In the genomic region with DNA sequence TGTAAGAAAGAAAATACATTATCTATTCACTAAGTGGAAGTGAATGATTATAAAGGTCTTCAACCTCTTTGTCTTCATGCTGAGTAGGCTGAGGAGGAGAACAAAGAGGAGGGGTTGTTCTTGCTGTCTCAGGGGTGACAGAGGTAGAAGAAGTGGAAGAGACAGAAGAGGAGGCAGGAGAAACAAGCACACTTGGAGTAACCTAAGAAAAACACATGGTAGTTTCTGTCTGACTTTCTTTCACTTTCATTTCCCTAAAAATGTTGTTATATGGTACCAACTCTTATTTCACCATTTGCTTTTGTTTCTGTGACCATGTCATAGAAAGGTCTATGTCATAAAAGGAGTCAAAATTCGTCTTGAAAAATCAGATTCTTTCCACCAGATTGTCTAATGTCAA, we compare ENCODE assay signal across 9 cellular contexts.
A peak's percentile ranks its signal among the peaks of the same experiment; 100 is the strongest.
DNase-seq lines count a peak whose midpoint lies in the region; ATAC-seq and TF ChIP-seq lines count a peak whose summit lies in the region.
"Had no signal": no experiment of that assay in that cellular context is flagged by ENCODE, and none has a peak within 500 bp of the region (broad histone marks: within the 10 kb centered on the region; RNA-seq: fewer than 3 reads in every experiment).

No MANE protein-coding gene starts in this region.

- H2BK5ac ChIP-seq in mesendoderm (ENCODE audit: low read length) (no peak overlapping the region), H9 (ENCODE audit: insufficient read length, low read length) (no peak overlapping the region)

- ATAC-seq in GM18873 (IDR thresholded peaks at IDR 0.05; ENCODE audit: low FRiP score, unreplicated experiment) (peak; percentile 99), HG02678 (IDR thresholded peaks at IDR 0.05; ENCODE audit: unreplicated experiment) (peak; percentile 98)
- ATAC-seq in activated T-cell treated with anti-CD3 and anti-CD28 coated beads, Interleukin-2, amount 50 U/mL, for 4 hours, result no peak

- no peaks in the 10 kb centered on the region for H3K9me3 Mint-ChIP-seq in H9
- H3K9me3 Mint-ChIP-seq in activated T-cell treated with anti-CD3 and anti-CD28 coated beads, Interleukin-2, amount 50 U/mL, for 4 hours, result peaks cover 14% of the 10 kb centered on the region

- no peaks in the 10 kb centered on the region for H3K23me2 ChIP-seq in H9 (ENCODE audit: insufficient read length, low read depth, low read length, poor library complexity, severe bottlenecking)

- POLR2A ChIA-PET in HEK293T (lab: Yijun Ruan, JAX), result no interaction called here

- H3K4me3 Mint-ChIP-seq in H9, result no peak overlapping the region
- no peak overlapping the region for H3K4me3 Mint-ChIP-seq in activated T-cell treated with anti-CD3 and anti-CD28 coated beads, Interleukin-2, amount 50 U/mL, for 4 hours

- H3K14ac ChIP-seq in H9 (ENCODE audit: insufficient read depth, low read length), result no peak overlapping the region

- H2BK120ac ChIP-seq in mesendoderm (ENCODE audit: low read depth, low read length) (no peak overlapping the region), H9 (ENCODE audit: low read depth, low read length, poor library complexity, severe bottlenecking) (no peak overlapping the region)

- H3K36me3 Mint-ChIP-seq in H9 (ENCODE audit: insufficient read depth in 1 of 3, low read depth in 3 of 3), result no peaks in the 10 kb centered on the region
- H3K36me3 Mint-ChIP-seq in activated T-cell treated with anti-CD3 and anti-CD28 coated beads, Interleukin-2, amount 50 U/mL, for 4 hours (ENCODE audit: insufficient read depth), result no peaks in the 10 kb centered on the region

- H3K27ac Mint-ChIP-seq in H9, result peak overlapping the region in 1 of 3 experiments; percentile 56; a peak in 1 of 7 replicates

- H3K4me3 ChIP-seq in MG63 (peak overlapping the region; percentile 21), mesendoderm (ENCODE audit: low read length) (no peak overlapping the region)

- no peaks in the 10 kb centered on the region for H3K27me3 Mint-ChIP-seq in H9 (ENCODE audit: low read depth)
- H3K27me3 Mint-ChIP-seq in activated T-cell treated with anti-CD3 and anti-CD28 coated beads, Interleukin-2, amount 50 U/mL, for 4 hours (ENCODE audit: low read depth), result no peaks in the 10 kb centered on the region

- H3K9ac ChIP-seq in mesendoderm (ENCODE audit: low read length) (no peak overlapping the region), H9 (ENCODE audit: extremely low read depth, insufficient read length, low read length) (no peak overlapping the region)

- H4K5ac ChIP-seq in mesendoderm (ENCODE audit: low read length) (no peak overlapping the region), H9 (ENCODE audit: insufficient read length, low read depth, low read length) (no peak overlapping the region)

- H2AK5ac ChIP-seq in mesendoderm (ENCODE audit: low read length), result no peak overlapping the region
- H2AK5ac ChIP-seq in H9 (ENCODE audit: insufficient read length, low read length), result no peak overlapping the region

- no peak for TF ChIP-seq CTCF in H9 (conservative IDR thresholded peaks at IDR 0.05)

- H3K79me2 ChIP-seq in mesendoderm (ENCODE audit: control insufficient read depth, insufficient read depth, low read length), result no peaks in the 10 kb centered on the region
- H3K79me2 ChIP-seq in H9 (ENCODE audit: insufficient read depth, low read length), result no peaks in the 10 kb centered on the region

- H2BK15ac ChIP-seq in mesendoderm (replicated peaks; ENCODE audit: low read depth) (no peak overlapping the region), H9 (ENCODE audit: low read depth, low read length) (no peak overlapping the region)

- H3K4me1 ChIP-seq in mesendoderm (ENCODE audit: control insufficient read depth, low read depth, low read length), result no peaks in the 10 kb centered on the region
- H3K4me1 ChIP-seq in H9 (ENCODE audit: insufficient read depth, low read length), result 0 out of 2 replicates have a peak, but pooled peaks cover 2% of the 10 kb centered on the region

- no peak overlapping the region for H3K56ac ChIP-seq in mesendoderm (ENCODE audit: low read length)
- no peak overlapping the region for H3K56ac ChIP-seq in H9 (ENCODE audit: insufficient read length, low read depth, low read length)

- H3K36me3 ChIP-seq in MG63 (no peaks in the 10 kb centered on the region), mesendoderm (ENCODE audit: control insufficient read depth, insufficient read depth, low read length) (no peaks in the 10 kb centered on the region)

- no peaks in the 10 kb centered on the region for H4K20me1 ChIP-seq in H9 (ENCODE audit: control insufficient read depth, insufficient read depth, insufficient read length)

- H2BK20ac ChIP-seq in H9 (ENCODE audit: low read depth, low read length, poor library complexity, severe bottlenecking), result no peak overlapping the region

- H3K9me3 ChIP-seq in MG63 (no peaks in the 10 kb centered on the region), H9 (ENCODE audit: control insufficient read depth, low read depth, low read length) (no peaks in the 10 kb centered on the region)

- no peak for DNase-seq in MG63
- DNase-seq in mesendoderm, result peak; percentile 1
- no peak for DNase-seq in H9
- no peak for DNase-seq in activated T-cell treated with anti-CD3 and anti-CD28 coated beads, Interleukin-2, amount 50 U/mL, for 4 hours
- DNase-seq in NCI-H128 (lab: John Stamatoyannopoulos, UW; ENCODE audit: unreplicated experiment), result no peak
- no peak for DNase-seq in HEK293T (ENCODE audit: extremely low spot score)

- H3T11ph ChIP-seq in H9 (ENCODE audit: low read length), result no peak overlapping the region

- no peak overlapping the region for H2AFZ ChIP-seq in H9 (ENCODE audit: low read length)

- H2BK12ac ChIP-seq in H9 (ENCODE audit: insufficient read length, low read depth, low read length), result no peak overlapping the region

- H3K4me1 Mint-ChIP-seq in H9, result peaks cover 15 to 16% of the 10 kb centered on the region in 2 experiments
- H3K4me1 Mint-ChIP-seq in activated T-cell treated with anti-CD3 and anti-CD28 coated beads, Interleukin-2, amount 50 U/mL, for 4 hours (ENCODE audit: low read depth), result peaks cover 2% of the 10 kb centered on the region

- no peak overlapping the region for H4K91ac ChIP-seq in H9 (ENCODE audit: insufficient read length, low read depth, low read length)

- H4K8ac ChIP-seq in mesendoderm (ENCODE audit: low read depth, low read length), result no peak overlapping the region
- H4K8ac ChIP-seq in H9 (replicated peaks; ENCODE audit: insufficient read length, low read depth, low read length), result no peak overlapping the region

- H3K27ac ChIP-seq in mesendoderm (ENCODE audit: low read depth, low read length) (no peak overlapping the region), H9 (ENCODE audit: insufficient read length, low read depth, low read length) (no peak overlapping the region)
- H3K27ac ChIP-seq: VCaP had no signal

- H3K4ac ChIP-seq in mesendoderm (ENCODE audit: low read depth, low read length) (no peak overlapping the region), H9 (ENCODE audit: low read depth, low read length) (no peak overlapping the region)

- H3K18ac ChIP-seq in mesendoderm (ENCODE audit: low read length), result no peak overlapping the region
- H3K18ac ChIP-seq in H9 (ENCODE audit: insufficient read length, low read depth, low read length), result no peak overlapping the region

- CTCF ChIA-PET in HEK293T (lab: Yijun Ruan, JAX), result no interaction called here

- no peaks in the 10 kb centered on the region for H3K27me3 ChIP-seq in MG63
- no peaks in the 10 kb centered on the region for H3K27me3 ChIP-seq in mesendoderm (ENCODE audit: insufficient read depth, low read length, poor library complexity)
- no peaks in the 10 kb centered on the region for H3K27me3 ChIP-seq in H9 (ENCODE audit: insufficient read depth, low read length)

- H3K79me1 ChIP-seq in mesendoderm (ENCODE audit: low read length) (no peaks in the 10 kb centered on the region), H9 (ENCODE audit: insufficient read depth, low read depth, low read length, poor library complexity, severe bottlenecking) (no peaks in the 10 kb centered on the region)

- H3K4me2 ChIP-seq in mesendoderm (ENCODE audit: low read length), result no peak overlapping the region
- H3K4me2 ChIP-seq in H9 (ENCODE audit: insufficient read depth, insufficient read length, low read length), result no peak overlapping the region

- WGBS in mesendoderm (ENCODE audit: extremely low coverage, insufficient coverage, low lambda C conversion rate), result no CpG with 5 or more reads among the region's 1 CpG
- WGBS in H9 (ENCODE audit: extremely low coverage, insufficient read length, low lambda C conversion rate), result no CpG with 5 or more reads among the region's 1 CpG

- H3K23ac ChIP-seq in mesendoderm (ENCODE audit: low read length) (no peak overlapping the region), H9 (ENCODE audit: insufficient read length, low read depth, low read length) (no peak overlapping the region)

TF ChIP-seq in HEK293T, 16 proteins besides CTCF, POLR2A, EP300 and RAD21:
- TF ChIP-seq ARNT (IDR thresholded peaks at IDR 0.05) (no peak), BHLHE40 (IDR thresholded peaks at IDR 0.05; ENCODE audit: borderline replicate concordance) (no peak), SUZ12 (IDR thresholded peaks at IDR 0.05) (no peak), HDGF (IDR thresholded peaks at IDR 0.05; ENCODE audit: borderline replicate concordance) (no peak), FOXK2 (IDR thresholded peaks at IDR 0.05) (no peak), SP1 (IDR thresholded peaks at IDR 0.05) (no peak), ZNF384 (IDR thresholded peaks at IDR 0.05) (no peak), ELF4 (IDR thresholded peaks at IDR 0.05) (no peak), FOXM1 (IDR thresholded peaks at IDR 0.05; ENCODE audit: borderline replicate concordance) (no peak), CTBP1 (IDR thresholded peaks at IDR 0.05; ENCODE audit: borderline replicate concordance) (no peak)

Comparison
In these comparisons a context has a peak if more than half of its experiments do, and no peak if none do; other contexts are left out.
1. ATAC-seq: peak in GM18873 (single experiment) and HG02678 (single experiment); none in activated T-cell treated with anti-CD3 and anti-CD28 coated beads, Interleukin-2, amount 50 U/mL, for 4 hours (0 of 2).